Comparison of ENCODE assay signal across 9 cellular contexts in genomic region chr6:106084106-106084963, GRCh38. TPM values are rescaled to one million over a fixed set of nuclear protein-coding genes. Genes with fewer than 3 reads are reported as not detected.
A peak's percentile ranks its signal among the peaks of the same experiment; 100 is the strongest.
DNase-seq lines count a peak whose midpoint lies in the region; TF ChIP-seq lines count a peak whose summit lies in the region.
"Had no signal": no experiment of that assay in that cellular context is flagged by ENCODE, and none has a peak within 500 bp of the region (broad histone marks: within the 10 kb centered on the region; RNA-seq: fewer than 3 reads in every experiment).

No MANE protein-coding gene starts in this region.

- peaks cover 44% of the 10 kb centered on the region for H3K4me1 ChIP-seq in Loucy (ENCODE audit: insufficient read depth, low read length, poor library complexity, severe bottlenecking)

- no peaks in the 10 kb centered on the region for H4K20me1 ChIP-seq in Loucy (ENCODE audit: insufficient read depth, low read length, poor library complexity, severe bottlenecking)

- H3K9me2 ChIP-seq in Loucy (replicated peaks; ENCODE audit: low read depth, low read length), result no peaks in the 10 kb centered on the region

- peak overlapping the region; percentile 55 for H2AFZ ChIP-seq in Loucy (ENCODE audit: low read length)

- no peaks in the 10 kb centered on the region for H3F3A ChIP-seq in Loucy (ENCODE audit: low read depth)

- peak overlapping the region in 20 of 21 experiments; percentile 1 to 93 (median 83) for H3K27ac ChIP-seq in skin epidermis
- H3K27ac ChIP-seq: SK-N-MC had no signal

- no peaks in the 10 kb centered on the region for H3K9me3 Mint-ChIP-seq in HFFc6
- H3K9me3 Mint-ChIP-seq in T-helper 1 cell treated with Interleukin-12 subunit alpha and Interleukin-12 subunit beta and Interleukin-4 antibody, amounts not matched to agents 30 μg/mL and 1 μg/mL, for 36 hours, result no peaks in the 10 kb centered on the region

- no peaks in the 10 kb centered on the region for H3K27me3 ChIP-seq in Loucy (ENCODE audit: insufficient read depth, low read length, poor library complexity, severe bottlenecking)

- H3K4me3 Mint-ChIP-seq in HFFc6, result peak overlapping the region; percentile 91
- H3K4me3 Mint-ChIP-seq in T-helper 1 cell treated with Interleukin-12 subunit alpha and Interleukin-12 subunit beta and Interleukin-4 antibody, amounts not matched to agents 30 μg/mL and 1 μg/mL, for 36 hours, result peak overlapping the region; percentile 98

- peak overlapping the region; percentile 77 for H3K27ac Mint-ChIP-seq in HFFc6
- peak overlapping the region; percentile 78 for H3K27ac Mint-ChIP-seq in T-helper 1 cell treated with Interleukin-12 subunit alpha and Interleukin-12 subunit beta and Interleukin-4 antibody, amounts not matched to agents 30 μg/mL and 1 μg/mL, for 36 hours

- H3K9ac ChIP-seq in Loucy (ENCODE audit: low read depth, low read length, poor library complexity, severe bottlenecking), result peak overlapping the region; percentile 17

- H3K79me2 ChIP-seq in Loucy (ENCODE audit: insufficient read depth, low read length), result no peaks in the 10 kb centered on the region

- no peaks in the 10 kb centered on the region for H3K9me3 ChIP-seq in Loucy (ENCODE audit: insufficient read depth, low read depth, low read length)

- no peaks in the 10 kb centered on the region for H3K36me3 ChIP-seq in Loucy (ENCODE audit: insufficient read depth, low read length)

- H3K27me3 Mint-ChIP-seq in HFFc6 (ENCODE audit: insufficient read depth), result peaks cover 2% of the 10 kb centered on the region; the same call in 1 of the 2 replicates
- H3K27me3 Mint-ChIP-seq in T-helper 1 cell treated with Interleukin-12 subunit alpha and Interleukin-12 subunit beta and Interleukin-4 antibody, amounts not matched to agents 30 μg/mL and 1 μg/mL, for 36 hours (ENCODE audit: low read depth), result no peaks in the 10 kb centered on the region

- peaks cover 13% of the 10 kb centered on the region for H3K36me3 Mint-ChIP-seq in HFFc6 (ENCODE audit: low read depth)
- H3K36me3 Mint-ChIP-seq in T-helper 1 cell treated with Interleukin-12 subunit alpha and Interleukin-12 subunit beta and Interleukin-4 antibody, amounts not matched to agents 30 μg/mL and 1 μg/mL, for 36 hours (ENCODE audit: low read depth), result peaks cover 34% of the 10 kb centered on the region

- H3K4me1 Mint-ChIP-seq in HFFc6 (ENCODE audit: low read depth), result peaks cover 63% of the 10 kb centered on the region
- H3K4me1 Mint-ChIP-seq in T-helper 1 cell treated with Interleukin-12 subunit alpha and Interleukin-12 subunit beta and Interleukin-4 antibody, amounts not matched to agents 30 μg/mL and 1 μg/mL, for 36 hours (ENCODE audit: low read depth), result peaks cover 64% of the 10 kb centered on the region

- DNase-seq in AG08395 (ENCODE audit: low spot score) (peak; percentile 63), HFFc6 (peak; percentile 90), fibroblast of the conjunctiva (ENCODE audit: low read depth) (peak; percentile 72), NCI-H2196 (lab: John Stamatoyannopoulos, UW; ENCODE audit: unreplicated experiment) (no peak)

- TF ChIP-seq CTCF in GM12872 (IDR thresholded peaks at IDR 0.05; ENCODE audit: insufficient read depth, low read depth, low read length) (peak; percentile 76), HFFc6 (IDR thresholded peaks at IDR 0.05) (peak; percentile 88), Loucy (conservative IDR thresholded peaks at IDR 0.05; ENCODE audit: low read length) (peak; percentile 96)

- H3K4me3 ChIP-seq in Loucy (ENCODE audit: low read length, poor library complexity, severe bottlenecking), result no peak overlapping the region
- H3K4me3 ChIP-seq in skin epidermis, result no peak overlapping the region
- H3K4me3 ChIP-seq: SK-N-MC had no signal

- H3K4me2 ChIP-seq in Loucy (ENCODE audit: low read depth, low read length, poor library complexity, severe bottlenecking), result peak overlapping the region; percentile 66

RNA-seq across cellular contexts. Expression of gene PRDM1, which starts 1.8 kb away (rescaled TPM):
- total RNA-seq in HFFc6 (2021; fragmentation: NEBNext Ultra II Directional; extraction: Animal tissue kit (Norgen Biotek cat#: 25700)), result 10 to 100 TPM in 3 of 6 experiments, 1 to 10 TPM in 3; 8.4 to 12.3 (median 10.3) TPM
